In genomic region chr14:104739546-104740516, GRCh38 we compare ENCODE assay signal across 14 cellular contexts. TPM values are rescaled to one million over a fixed set of nuclear protein-coding genes. Genes with fewer than 3 reads are reported as not detected.
DNase-seq lines count a peak whose midpoint lies in the region; ATAC-seq, FAIRE-seq and TF ChIP-seq lines count a peak whose summit lies in the region.
"Had no signal": no experiment of that assay in that cellular context is flagged by ENCODE, and none has a peak within 500 bp of the region (broad histone marks: within the 10 kb centered on the region; RNA-seq: fewer than 3 reads in every experiment).

No MANE protein-coding gene starts in this region.

- H3K79me2 ChIP-seq in K562 (ENCODE audit: control insufficient read depth, insufficient read depth, low read length): no peaks in the 10 kb centered on the region

- in situ Hi-C loops in K562 (cut with MboI): no loop called here

- no peaks in the 10 kb centered on the region for H4K20me1 ChIP-seq in K562 (replicated peaks; ENCODE audit: control insufficient read depth, insufficient read depth, low read length)

- H3K27ac ChIP-seq in K562 (ENCODE audit: extremely low read depth, low read depth, low read length) (no peak overlapping the region), psoas muscle (peak overlapping the region; percentile 96)
- H3K27ac ChIP-seq: PC-9 had no signal

- no peak overlapping the region for H2AFZ ChIP-seq in K562 (ENCODE audit: low read depth, low read length)
- H2AFZ ChIP-seq: PC-9 had no signal

- H3K9ac ChIP-seq in K562 (ENCODE audit: insufficient read depth in 1 of 2, low read depth in 2 of 2, low read length in 2 of 2): no peak overlapping the region; a peak in 1 of 4 replicates

- ATAC-seq in K562: no peak
- ATAC-seq in psoas muscle: no peak
- ATAC-seq: CD8-positive, alpha-beta T cell had no signal

- WGBS in K562 (ENCODE audit: insufficient coverage, low coverage, missing lambda C conversion rate): 46% methylated on average over 22 of the region's 29 CpGs
- WGBS in psoas muscle, 3 donors: 81 to 85% (median 82%) methylated on average over 29 of the region's 29 CpGs

- H3K36me3 Mint-ChIP-seq in activated T-cell treated with anti-CD3 and anti-CD28 coated beads, Interleukin-2, amount 50 U/mL, for 24 hours (ENCODE audit: low read depth): no peaks in the 10 kb centered on the region

- H3K9me1 ChIP-seq in K562 (ENCODE audit: control insufficient read depth, insufficient read depth, low read length): no peaks in the 10 kb centered on the region

- BruUV-seq in K562 (replicated peaks; lab: Mats Ljungman, UMichigan): no TSS peak

- H3K27me3 ChIP-seq in H7 (ENCODE audit: control insufficient read depth, insufficient read depth, low read length) (no peaks in the 10 kb centered on the region), K562 (ENCODE audit: control insufficient read depth in 2 of 2, insufficient read depth in 2 of 2, low read length in 2 of 2) (no peaks in the 10 kb centered on the region), psoas muscle (ENCODE audit: insufficient read depth in 3 of 3, low read length in 2 of 3) (no peaks in the 10 kb centered on the region)
- H3K27me3 ChIP-seq: BE2C had no signal

- no peaks in the 10 kb centered on the region for H3K4me1 Mint-ChIP-seq in activated T-cell treated with anti-CD3 and anti-CD28 coated beads, Interleukin-2, amount 50 U/mL, for 24 hours (ENCODE audit: low read depth)

- H3K4me3 Mint-ChIP-seq in activated T-cell treated with anti-CD3 and anti-CD28 coated beads, Interleukin-2, amount 50 U/mL, for 24 hours: no peak overlapping the region
- H3K4me3 Mint-ChIP-seq: CD8-positive, alpha-beta T cell had no signal

- POLR2A ChIA-PET in K562 (lab: Yijun Ruan, JAX): interaction anchor here (0.6 kb wide), 1 partner anchor 12 kb away, joined by 3 read pairs; no protein-coding TSS in a partner anchor

- H3K27ac Mint-ChIP-seq in activated T-cell treated with anti-CD3 and anti-CD28 coated beads, Interleukin-2, amount 50 U/mL, for 24 hours: no peak overlapping the region
- H3K27ac Mint-ChIP-seq: CD8-positive, alpha-beta T cell had no signal

- no peak overlapping the region for H3K4me3 ChIP-seq in H7 (ENCODE audit: insufficient read depth, low read depth, low read length)
- no peak overlapping the region for H3K4me3 ChIP-seq in K562
- no peak overlapping the region for H3K4me3 ChIP-seq in psoas muscle
- H3K4me3 ChIP-seq: PC-9 had no signal

- H3K9me3 Mint-ChIP-seq in activated T-cell treated with anti-CD3 and anti-CD28 coated beads, Interleukin-2, amount 50 U/mL, for 24 hours: no peaks in the 10 kb centered on the region
- H3K9me3 Mint-ChIP-seq: CD8-positive, alpha-beta T cell had no signal

- H3K4me1 ChIP-seq in K562 (replicated peaks in 1 of 2; ENCODE audit: control insufficient read depth in 2 of 2, insufficient read depth in 2 of 2, low read length in 2 of 2) (peaks cover 0 to 40% of the 10 kb centered on the region in 2 experiments; a peak in 2 of 5 replicates), psoas muscle (peaks cover 28% of the 10 kb centered on the region)
- H3K4me1 ChIP-seq: BE2C had no signal

- DNase-seq in H7 (peak; percentile 52), NCI-H146 (lab: John Stamatoyannopoulos, UW) (peak; percentile 65), K562 (ENCODE audit: extremely low read depth in 1 of 4, low spot score in 3 of 4) (no peak), psoas muscle (no peak), HCEC 1CT (no peak), RKO (ENCODE audit: low spot score) (no peak)
- no peak for DNase-seq in activated T-cell treated with anti-CD3 and anti-CD28 coated beads, Interleukin-2, amount 50 U/mL, for 24 hours
- DNase-seq: BE2C; CD8-positive, alpha-beta T cell; NCI-H1694; NCI-H345; NCI-H748 treated with DMSO at 0.1 percent for 48 hours; PC-9; SHP77 had no signal

- H3K27me3 Mint-ChIP-seq in activated T-cell treated with anti-CD3 and anti-CD28 coated beads, Interleukin-2, amount 50 U/mL, for 24 hours: no peaks in the 10 kb centered on the region

- TF ChIP-seq CTCF in K562 (IDR thresholded peaks at IDR 0.05 in 2 of 3, conservative IDR thresholded peaks at IDR 0.05 in 1 of 3; ENCODE audit: insufficient read depth in 2 of 3, low read depth in 1 of 3, low read length in 3 of 3) (no peak), psoas muscle (IDR thresholded peaks at IDR 0.05) (no peak)

- intact Hi-C loops in K562 (cut with micrococcal nuclease): no loop called here
- intact Hi-C loops in psoas muscle (cut with DNase I): no loop called here

- no peak for TF ChIP-seq RAD21 in K562 (CRISPR knock-in tag; conservative IDR thresholded peaks at IDR 0.05 in 1 of 2, IDR thresholded peaks at IDR 0.05 in 1 of 2)

- no peak for TF ChIP-seq EP300 in K562 (IDR thresholded peaks at IDR 0.05; ENCODE audit: low read length)

- TF ChIP-seq POLR2A in K562 (conservative IDR thresholded peaks at IDR 0.05): no peak

- no peak overlapping the region for H3K4me2 ChIP-seq in K562 (ENCODE audit: insufficient read depth, low read length)
- H3K4me2 ChIP-seq: PC-9 had no signal

- H3K36me3 ChIP-seq in H7 (replicated peaks; ENCODE audit: control insufficient read depth, insufficient read depth, low read length): peaks cover 4% of the 10 kb centered on the region
- H3K36me3 ChIP-seq in K562 (ENCODE audit: control insufficient read depth, insufficient read depth, low read length): no peaks in the 10 kb centered on the region
- peaks cover 0 to 74% of the 10 kb centered on the region in 2 donors for H3K36me3 ChIP-seq in psoas muscle (ENCODE audit: insufficient read depth in 1 of 2, low read depth in 1 of 2)
- H3K36me3 ChIP-seq: BE2C had no signal

- CTCF ChIA-PET in K562 (lab: Yijun Ruan, JAX; ENCODE audit: low intra/inter-chr PET ratio): no interaction called here

- no peak for FAIRE-seq in K562 (lab: Jason Lieb, UNC)

- H3K9me3 ChIP-seq in K562 (replicated peaks; ENCODE audit: control insufficient read depth, insufficient read depth, low read depth, low read length) (no peaks in the 10 kb centered on the region), psoas muscle (no peaks in the 10 kb centered on the region)
- H3K9me3 ChIP-seq: BE2C had no signal

RNA-seq across cellular contexts. Expression of gene SIVA1, which starts 13.1 kb away (rescaled TPM):
- 206 and 249 TPM in 2 replicates for total RNA-seq in H7 (2014; rRNA removed; shearing (Covaris generic))
- 12.2 and 40.0 TPM in 2 replicates for total RNA-seq in K562 (2011; cell fraction: chromatin; rRNA removed; ENCODE audit: low replicate concordance)
- total RNA-seq in K562 (2011; cell fraction: nucleolus; rRNA removed): 43.4 and 62.2 TPM in 2 replicates
- total RNA-seq in K562 (2011; cell fraction: nucleoplasm; rRNA removed): 31.2 and 34.7 TPM in 2 replicates
- 186 and 216 TPM in 2 replicates for total RNA-seq in K562 (2014; rRNA removed)
- 4.8 and 6.1 TPM in 2 replicates for total RNA-seq in K562 (2014; rRNA removed; fragmentation: Illumina TruSeq; extraction: Trizol)
- 55.9 and 57.8 TPM in 2 replicates for total RNA-seq in K562 (2015; rRNA removed; fragmentation: Illumina TruSeq; extraction: Trizol)
- 111 and 113 TPM in 2 replicates for total RNA-seq in K562 (2021)
- 54.2 and 66.2 TPM in 2 replicates for polyA plus RNA-seq in K562 (2011; rRNA removed)
- 115 and 354 TPM in 2 replicates for polyA plus RNA-seq in K562 (2011; cell fraction: cytosol; rRNA removed)
- polyA plus RNA-seq in K562 (2011; cell fraction: nucleus; rRNA removed): 75.6 and 121 TPM in 2 replicates
- 69.5 and 80.9 TPM in 2 replicates for polyA plus RNA-seq in K562 (2012)
- polyA plus RNA-seq in K562 (2014; fragmentation: Illumina TruSeq; extraction: Trizol): 7.8 and 43.9 TPM in 2 replicates
- 10 to 100 TPM in 1 of 2 experiments, 1 to 10 TPM in 1; 4.2 to 20.6 TPM for polyA plus RNA-seq in K562 (2014; fragmentation: Nextera tagmentation; extraction: Ambion mirVana)
- polyA plus RNA-seq in K562 (2014; rRNA removed): 138 and 148 TPM in 2 replicates
- 6.6 and 10.6 TPM in 2 replicates for polyA minus RNA-seq in K562 (2011; rRNA and poly(A)+ RNA removed)
- 31.0 and 34.2 TPM in 2 replicates for polyA minus RNA-seq in K562 (2011; cell fraction: cytosol; rRNA and poly(A)+ RNA removed)
- polyA minus RNA-seq in K562 (2011; cell fraction: nucleus; rRNA and poly(A)+ RNA removed): 16.2 and 20.1 TPM in 2 replicates
- total RNA-seq in psoas muscle: 100 to 1,000 TPM in 1 of 4 donors, 10 to 100 TPM in 3; 55.8 to 105 (median 84.5) TPM
- polyA plus RNA-seq in psoas muscle: 100 to 1,000 TPM; 147 to 233 (median 233) TPM

RNA-seq across cellular contexts. Expression of gene ADSS1, which starts 15.8 kb away (rescaled TPM):
- total RNA-seq in H7 (2014; rRNA removed; shearing (Covaris generic)): 10.3 and 11.2 TPM in 2 replicates
- total RNA-seq in K562 (2011; cell fraction: chromatin; rRNA removed; ENCODE audit: low replicate concordance): 17.1 and 35.0 TPM in 2 replicates
- 12.5 and 17.5 TPM in 2 replicates for total RNA-seq in K562 (2011; cell fraction: nucleolus; rRNA removed)
- 16.8 and 20.0 TPM in 2 replicates for total RNA-seq in K562 (2011; cell fraction: nucleoplasm; rRNA removed)
- total RNA-seq in K562 (2014; rRNA removed): 4.4 and 5.9 TPM in 2 replicates
- 2.0 and 2.2 TPM in 2 replicates for total RNA-seq in K562 (2014; rRNA removed; fragmentation: Illumina TruSeq; extraction: Trizol)
- total RNA-seq in K562 (2015; rRNA removed; fragmentation: Illumina TruSeq; extraction: Trizol): 3.5 and 3.6 TPM in 2 replicates
- total RNA-seq in K562 (2021): 4.2 and 4.9 TPM in 2 replicates
- 4.2 and 5.2 TPM in 2 replicates for polyA plus RNA-seq in K562 (2011; rRNA removed)
- 2.7 and 4.0 TPM in 2 replicates for polyA plus RNA-seq in K562 (2011; cell fraction: cytosol; rRNA removed)
- polyA plus RNA-seq in K562 (2011; cell fraction: nucleus; rRNA removed): 39.1 and 54.9 TPM in 2 replicates
- polyA plus RNA-seq in K562 (2012): 6.0 and 16.4 TPM in 2 replicates
- polyA plus RNA-seq in K562 (2014; fragmentation: Illumina TruSeq; extraction: Trizol): 3.9 and 4.3 TPM in 2 replicates
- under 1 TPM; 0.53 to 0.74 TPM for polyA plus RNA-seq in K562 (2014; fragmentation: Nextera tagmentation; extraction: Ambion mirVana)
- polyA plus RNA-seq in K562 (2014; rRNA removed): 3.6 and 5.3 TPM in 2 replicates
- polyA minus RNA-seq in K562 (2011; rRNA and poly(A)+ RNA removed): 2.6 and 2.7 TPM in 2 replicates
- polyA minus RNA-seq in K562 (2011; cell fraction: cytosol; rRNA and poly(A)+ RNA removed): 1.3 and 1.6 TPM in 2 replicates
- polyA minus RNA-seq in K562 (2011; cell fraction: nucleus; rRNA and poly(A)+ RNA removed): 6.4 and 9.8 TPM in 2 replicates
- 100 to 1,000 TPM; 201 to 359 (median 278) TPM for total RNA-seq in psoas muscle
- polyA plus RNA-seq in psoas muscle: 100 to 1,000 TPM; 187 to 394 (median 300) TPM

RNA-seq across cellular contexts. Expression of gene INF2, which starts 50.4 kb away (rescaled TPM):
- 62.8 and 78.6 TPM in 2 replicates for total RNA-seq in H7 (2014; rRNA removed; shearing (Covaris generic))
- total RNA-seq in K562 (2011; cell fraction: chromatin; rRNA removed; ENCODE audit: low replicate concordance): 30.6 and 91.0 TPM in 2 replicates
- 44.5 and 47.5 TPM in 2 replicates for total RNA-seq in K562 (2011; cell fraction: nucleolus; rRNA removed)
- 33.6 and 37.9 TPM in 2 replicates for total RNA-seq in K562 (2011; cell fraction: nucleoplasm; rRNA removed)
- total RNA-seq in K562 (2014; rRNA removed): 24.9 and 28.8 TPM in 2 replicates
- 2.8 and 4.4 TPM in 2 replicates for total RNA-seq in K562 (2014; rRNA removed; fragmentation: Illumina TruSeq; extraction: Trizol)
- total RNA-seq in K562 (2015; rRNA removed; fragmentation: Illumina TruSeq; extraction: Trizol): 7.8 and 8.7 TPM in 2 replicates
- 30.7 and 31.3 TPM in 2 replicates for total RNA-seq in K562 (2021)
- 8.3 and 13.8 TPM in 2 replicates for polyA plus RNA-seq in K562 (2011; rRNA removed)
- 13.6 and 29.1 TPM in 2 replicates for polyA plus RNA-seq in K562 (2011; cell fraction: cytosol; rRNA removed)
- 35.1 and 63.6 TPM in 2 replicates for polyA plus RNA-seq in K562 (2011; cell fraction: nucleus; rRNA removed)
- polyA plus RNA-seq in K562 (2012): 15.0 and 19.9 TPM in 2 replicates
- polyA plus RNA-seq in K562 (2014; fragmentation: Illumina TruSeq; extraction: Trizol): 7.2 and 12.4 TPM in 2 replicates
- polyA plus RNA-seq in K562 (2014; fragmentation: Nextera tagmentation; extraction: Ambion mirVana): 1 to 10 TPM in 1 of 2 experiments, under 1 TPM in 1; 0.56 to 1.4 TPM
- 26.2 and 28.2 TPM in 2 replicates for polyA plus RNA-seq in K562 (2014; rRNA removed)
- polyA minus RNA-seq in K562 (2011; rRNA and poly(A)+ RNA removed): 3.5 and 6.1 TPM in 2 replicates
- 8.0 and 13.7 TPM in 2 replicates for polyA minus RNA-seq in K562 (2011; cell fraction: cytosol; rRNA and poly(A)+ RNA removed)
- polyA minus RNA-seq in K562 (2011; cell fraction: nucleus; rRNA and poly(A)+ RNA removed): 9.4 and 12.0 TPM in 2 replicates
- 10 to 100 TPM; 16.4 to 26.3 (median 23.4) TPM for total RNA-seq in psoas muscle
- polyA plus RNA-seq in psoas muscle: 10 to 100 TPM; 12.0 to 29.1 (median 12.8) TPM

RNA-seq across cellular contexts. Expression of gene AKT1, which starts 55.7 kb away (rescaled TPM):
- 152 and 165 TPM in 2 replicates for total RNA-seq in H7 (2014; rRNA removed; shearing (Covaris generic))
- 90.8 and 209 TPM in 2 replicates for total RNA-seq in K562 (2011; cell fraction: chromatin; rRNA removed; ENCODE audit: low replicate concordance)
- total RNA-seq in K562 (2011; cell fraction: nucleolus; rRNA removed): 135 and 136 TPM in 2 replicates
- 81.8 and 88.4 TPM in 2 replicates for total RNA-seq in K562 (2011; cell fraction: nucleoplasm; rRNA removed)
- total RNA-seq in K562 (2014; rRNA removed) (80.1 and 91.2 TPM in 2 replicates), K562 (2014; rRNA removed; fragmentation: Illumina TruSeq; extraction: Trizol) (25.9 and 37.5 TPM in 2 replicates), K562 (2015; rRNA removed; fragmentation: Illumina TruSeq; extraction: Trizol) (74.5 and 75.1 TPM in 2 replicates), K562 (2021) (117 and 132 TPM in 2 replicates), psoas muscle (10 to 100 TPM; 54.9 to 79.3 (median 60.0) TPM)
- polyA plus RNA-seq in K562 (2011; rRNA removed) (71.8 and 79.3 TPM in 2 replicates), K562 (2014; fragmentation: Illumina TruSeq; extraction: Trizol) (82.0 and 89.7 TPM in 2 replicates), K562 (2014; fragmentation: Nextera tagmentation; extraction: Ambion mirVana) (1 to 10 TPM in 1 of 2 experiments, under 1 TPM in 1; 0.49 to 1.3 TPM), K562 (2014; rRNA removed) (106 TPM in 2 replicates), psoas muscle (100 to 1,000 TPM in 1 of 3 donors, 10 to 100 TPM in 2; 51.9 to 102 (median 62.0) TPM)
- polyA plus RNA-seq in K562 (2011; cell fraction: cytosol; rRNA removed): 96.5 and 143 TPM in 2 replicates
- polyA plus RNA-seq in K562 (2011; cell fraction: nucleus; rRNA removed): 217 and 312 TPM in 2 replicates
- polyA plus RNA-seq in K562 (2012): 86.9 and 120 TPM in 2 replicates
- 41.9 and 67.3 TPM in 2 replicates for polyA minus RNA-seq in K562 (2011; rRNA and poly(A)+ RNA removed)
- 64.3 and 80.4 TPM in 2 replicates for polyA minus RNA-seq in K562 (2011; cell fraction: cytosol; rRNA and poly(A)+ RNA removed)
- polyA minus RNA-seq in K562 (2011; cell fraction: nucleus; rRNA and poly(A)+ RNA removed): 29.8 and 38.1 TPM in 2 replicates

Comparison
In these comparisons a context has a peak if more than half of its experiments do, and no peak if none do; other contexts are left out.
1. DNase-seq: peak in H7 (single experiment) and NCI-H146 (single experiment); none in K562 (0 of 4), psoas muscle (0 of 2), activated T-cell treated with anti-CD3 and anti-CD28 coated beads, Interleukin-2, amount 50 U/mL, for 24 hours (single experiment), HCEC 1CT (single experiment) and RKO (single experiment).
2. RNA of gene ADSS1, which starts 15.8 kb away (total RNA-seq): 201 to 359 TPM in psoas muscle; 10.3 to 11.2 TPM in H7 and 2.0 to 35.0 TPM in K562; every median in the first group is over 4 times any median in the second.